ENCODE assay signal across 15 cellular contexts in the genomic region with DNA sequence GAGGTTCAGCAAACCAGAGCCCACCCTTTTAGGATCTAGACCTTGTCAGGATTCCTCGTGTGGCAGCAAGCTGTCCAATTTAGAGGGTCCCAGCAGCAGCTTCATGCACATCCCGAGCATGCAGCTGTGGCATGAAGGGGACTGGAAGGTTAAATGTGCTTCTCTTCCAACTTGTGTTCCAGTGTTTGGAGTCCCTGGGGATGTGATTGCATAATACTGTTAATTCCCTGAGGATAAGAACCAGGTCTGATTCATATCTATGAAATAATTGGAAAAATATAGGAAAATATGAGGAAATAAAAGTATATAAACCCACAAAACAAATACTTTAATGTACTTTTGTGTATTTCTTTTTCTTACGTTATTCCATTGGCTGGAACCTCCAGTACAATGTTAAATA.
DNase-seq lines count a peak whose midpoint lies in the region; ATAC-seq and TF ChIP-seq lines count a peak whose summit lies in the region.
"Had no signal": no experiment of that assay in that cellular context is flagged by ENCODE, and none has a peak within 500 bp of the region (broad histone marks: within the 10 kb centered on the region; RNA-seq: fewer than 3 reads in every experiment).

No MANE protein-coding gene starts in this region.

- ATAC-seq in left lobe of liver (no peak), HG02763 (IDR thresholded peaks at IDR 0.05; ENCODE audit: unreplicated experiment) (no peak)

- H3K4me1 Mint-ChIP-seq in HFFc6 (ENCODE audit: low read depth) (peaks cover 14% of the 10 kb centered on the region; the same call in 1 of the 2 replicates), Calu3 (ENCODE audit: low read depth, unreplicated experiment) (peaks cover 14% of the 10 kb centered on the region)

- no peaks in the 10 kb centered on the region for H3K27me3 ChIP-seq in esophagus (ENCODE audit: control insufficient read depth in 1 of 2, insufficient read depth in 2 of 2, low read length in 2 of 2)

- peaks cover 0 to 5% of the 10 kb centered on the region in 2 donors for H3K4me1 ChIP-seq in esophagus (ENCODE audit: control insufficient read depth in 2 of 2, insufficient read depth in 2 of 2, low read length in 1 of 2)

- BruUV-seq in Calu3 (replicated peaks; lab: Mats Ljungman, UMichigan), result no TSS peak

- H3K4me3 Mint-ChIP-seq in HFFc6, result no peak overlapping the region
- H3K4me3 Mint-ChIP-seq in Calu3 (ENCODE audit: low read depth, unreplicated experiment), result no peak overlapping the region

- CTCF ChIA-PET in RWPE1 (lab: Yijun Ruan, JAX) (no interaction called here), Calu3 (lab: Charles Lee) (no interaction called here)

- H3K27me3 Mint-ChIP-seq in HFFc6 (ENCODE audit: insufficient read depth) (peaks cover 19% of the 10 kb centered on the region), Calu3 (ENCODE audit: unreplicated experiment) (no peaks in the 10 kb centered on the region)

- WGBS in esophagus, 2 donors, result 74 to 78% methylated on average over 3 of the region's 3 CpGs

- no peaks in the 10 kb centered on the region for H3K9me3 ChIP-seq in esophagus (ENCODE audit: control insufficient read depth in 2 of 2, insufficient read depth in 1 of 2, low read depth in 1 of 2, low read length in 1 of 2)

- H3K36me3 Mint-ChIP-seq in HFFc6 (ENCODE audit: low read depth) (no peaks in the 10 kb centered on the region), Calu3 (ENCODE audit: insufficient read depth, unreplicated experiment) (no peaks in the 10 kb centered on the region)

- peak overlapping the region; percentile 57; the same call in 1 of the 2 replicates for H3K27ac ChIP-seq in RWPE1
- H3K27ac ChIP-seq in esophagus (ENCODE audit: low read depth in 2 of 2, low read length in 1 of 2), result peak overlapping the region; percentile 91 to 96
- H3K27ac ChIP-seq: C4-2B had no signal

- H3K36me3 ChIP-seq in esophagus (ENCODE audit: control insufficient read depth in 2 of 2, insufficient read depth in 2 of 2, low read length in 1 of 2), result no peaks in the 10 kb centered on the region

- TF ChIP-seq CTCF in RWPE1 (conservative IDR thresholded peaks at IDR 0.05; ENCODE audit: low read depth) (no peak), HFFc6 (IDR thresholded peaks at IDR 0.05) (no peak), Calu3 (IDR thresholded peaks at IDR 0.05; ENCODE audit: unreplicated experiment) (no peak)

- POLR2A ChIA-PET in RWPE1 (lab: Yijun Ruan, JAX; ENCODE audit: low non-redundant PET), result no interaction called here

- intact Hi-C loops in Calu3 (cut with micrococcal nuclease; ENCODE audit: unreplicated experiment), result no loop called here

- H3K9me3 Mint-ChIP-seq in HFFc6 (peaks cover 10% of the 10 kb centered on the region; the same call in 1 of the 2 replicates), Calu3 (ENCODE audit: low read depth, unreplicated experiment) (no peaks in the 10 kb centered on the region)

- peak; percentile 1 for DNase-seq in AG20443 (ENCODE audit: low spot score)
- no peak for DNase-seq in RWPE1 (ENCODE audit: low spot score)
- DNase-seq in left lobe of liver (ENCODE audit: low spot score), result peak; percentile 7
- DNase-seq in HFFc6, result no peak
- DNase-seq in NCI-H2227 treated with DMSO at 0.1 percent for 48 hours (lab: John Stamatoyannopoulos, UW), result no peak
- DNase-seq in Calu3, result no peak
- DNase-seq: DMS153; NCI-H1436 treated with DMSO at 0.1 percent for 48 hours; NCI-H2081 treated with DMSO at 0.1 percent for 48 hours; NCI-H345; NCI-H69; NK-92 treated with Interleukin-12 subunit alpha and Interleukin-12 subunit beta, amount 100 ng/mL, for 24 hours had no signal

- H3K27ac Mint-ChIP-seq in HFFc6 (no peak overlapping the region), Calu3 (ENCODE audit: unreplicated experiment) (no peak overlapping the region)

- no peak overlapping the region for H3K4me3 ChIP-seq in esophagus (ENCODE audit: low read depth in 1 of 2, low read length in 2 of 2)

Comparison
In these comparisons a context has a peak if more than half of its experiments do, and no peak if none do; other contexts are left out.
1. DNase-seq: peak in AG20443 (single experiment) and left lobe of liver (single experiment); none in RWPE1 (single experiment), HFFc6 (single experiment), NCI-H2227 treated with DMSO at 0.1 percent for 48 hours (single experiment) and Calu3 (single experiment).